Comparison of ENCODE assay signal across 1 cellular context in genomic region chr4:18105023-18106011, GRCh38.
TF ChIP-seq lines count a peak whose summit lies in the region.

No MANE protein-coding gene starts in this region.

TF ChIP-seq in GM12878, 131 proteins besides CTCF, POLR2A, EP300 and RAD21 (continued from another document):
- TF ChIP-seq FOS (IDR thresholded peaks at IDR 0.05; ENCODE audit: borderline replicate concordance, extremely low read depth, insufficient read length): no peak
- no peak for TF ChIP-seq ZBED1 (IDR thresholded peaks at IDR 0.05; ENCODE audit: borderline replicate concordance)
- TF ChIP-seq ELK1 (IDR thresholded peaks at IDR 0.05; ENCODE audit: low read depth, low read length): no peak
- no peak for TF ChIP-seq CREB1 (IDR thresholded peaks at IDR 0.05; ENCODE audit: low read depth)
- no peak for TF ChIP-seq POLR2AphosphoS5 (IDR thresholded peaks at IDR 0.05; ENCODE audit: low read length)
- TF ChIP-seq CEBPB (IDR thresholded peaks at IDR 0.05; ENCODE audit: borderline replicate concordance in 1 of 2, low read depth in 2 of 2, low read length in 2 of 2): no peak
- TF ChIP-seq CHD2 (IDR thresholded peaks at IDR 0.05; ENCODE audit: borderline replicate concordance, low read depth, low read length): no peak
- TF ChIP-seq NR2C2 (IDR thresholded peaks at IDR 0.05; ENCODE audit: borderline replicate concordance, control insufficient read depth, insufficient read length, low read depth): no peak
- TF ChIP-seq CBFB (IDR thresholded peaks at IDR 0.05; ENCODE audit: low read depth): no peak
- TF ChIP-seq NFIC (IDR thresholded peaks at IDR 0.05; ENCODE audit: low read depth, low read length): peak; percentile 45; the same call in 1 of the 2 replicates
- TF ChIP-seq CUX1 (IDR thresholded peaks at IDR 0.05; ENCODE audit: insufficient replicate concordance, low read depth, low read length): no peak
- TF ChIP-seq IKZF2 (IDR thresholded peaks at IDR 0.05): peak in 1 of 2 experiments; percentile 16; a peak in 1 of 4 replicates
- peak; percentile 62 for TF ChIP-seq RUNX3 (IDR thresholded peaks at IDR 0.05; ENCODE audit: low read length)
- TF ChIP-seq KAT2A (conservative IDR thresholded peaks at IDR 0.05; ENCODE audit: control insufficient read depth, low read depth, low read length): no peak
- no peak for TF ChIP-seq SMAD5 (IDR thresholded peaks at IDR 0.05; ENCODE audit: low read depth)
- TF ChIP-seq NR2F1 (conservative IDR thresholded peaks at IDR 0.05): peak; percentile 40; the same call in 1 of the 2 replicates
- TF ChIP-seq JUNB (IDR thresholded peaks at IDR 0.05): peak; percentile 64
- no peak for TF ChIP-seq SMARCA5 (IDR thresholded peaks at IDR 0.05)
- TF ChIP-seq BCLAF1 (IDR thresholded peaks at IDR 0.05): no peak
- TF ChIP-seq MYC (IDR thresholded peaks at IDR 0.05; ENCODE audit: insufficient read depth, insufficient read length, insufficient replicate concordance, low read length, severe bottlenecking): no peak
- TF ChIP-seq TAF1 (IDR thresholded peaks at IDR 0.05; ENCODE audit: borderline replicate concordance, low read depth, low read length): no peak
- TF ChIP-seq ZBTB11 (CRISPR knock-in tag; IDR thresholded peaks at IDR 0.05): no peak
- no peak for TF ChIP-seq TCF7 (IDR thresholded peaks at IDR 0.05; ENCODE audit: borderline replicate concordance)
- TF ChIP-seq ZBTB33 (IDR thresholded peaks at IDR 0.05): no peak
- no peak for TF ChIP-seq HSF1 (IDR thresholded peaks at IDR 0.05; ENCODE audit: low read depth, low read length)
- TF ChIP-seq REST (IDR thresholded peaks at IDR 0.05; ENCODE audit: low read depth, low read length): no peak
